Comparison of ENCODE assay signal across 1 cellular context in genomic region chr4:173940146-173940545, GRCh38.
TF ChIP-seq lines count a peak whose summit lies in the region.

No MANE protein-coding gene starts in this region.

TF ChIP-seq in K562, 482 proteins besides CTCF, POLR2A, EP300 and RAD21 (continued from another document):
- TF ChIP-seq RAD51 (IDR thresholded peaks at IDR 0.05; ENCODE audit: borderline replicate concordance, low read depth) (peak; percentile 25; the same call in 1 of the 2 replicates), ADNP (tag; IDR thresholded peaks at IDR 0.05) (no peak), HMG20A (CRISPR knock-in tag; conservative IDR thresholded peaks at IDR 0.05) (no peak), DPF2 (IDR thresholded peaks at IDR 0.05) (no peak), BHLHE40 (IDR thresholded peaks at IDR 0.05; ENCODE audit: low read length) (0 out of 2 replicates have a peak, but pooled peaks have one; percentile 19), POLR2B (IDR thresholded peaks at IDR 0.05; ENCODE audit: low read depth, partially characterized antibody) (no peak), ASH1L (IDR thresholded peaks at IDR 0.05; ENCODE audit: borderline replicate concordance, low read depth, partially characterized antibody) (no peak), COPS2 (conservative IDR thresholded peaks at IDR 0.05) (no peak), ZNF655 (CRISPR knock-in tag; IDR thresholded peaks at IDR 0.05) (no peak), NEUROD1 (IDR thresholded peaks at IDR 0.05; ENCODE audit: borderline replicate concordance, low read depth, low read length, partially characterized antibody) (no peak)
- TF ChIP-seq, protein P1, sequence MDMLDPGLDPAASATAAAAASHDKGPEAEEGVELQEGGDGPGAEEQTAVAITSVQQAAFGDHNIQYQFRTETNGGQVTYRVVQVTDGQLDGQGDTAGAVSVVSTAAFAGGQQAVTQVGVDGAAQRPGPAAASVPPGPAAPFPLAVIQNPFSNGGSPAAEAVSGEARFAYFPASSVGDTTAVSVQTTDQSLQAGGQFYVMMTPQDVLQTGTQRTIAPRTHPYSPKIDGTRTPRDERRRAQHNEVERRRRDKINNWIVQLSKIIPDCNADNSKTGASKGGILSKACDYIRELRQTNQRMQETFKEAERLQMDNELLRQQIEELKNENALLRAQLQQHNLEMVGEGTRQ (CRISPR knock-in tag; IDR thresholded peaks at IDR 0.05), result peak; percentile 33; the same call in 1 of the 2 replicates
- TF ChIP-seq, protein P2, sequence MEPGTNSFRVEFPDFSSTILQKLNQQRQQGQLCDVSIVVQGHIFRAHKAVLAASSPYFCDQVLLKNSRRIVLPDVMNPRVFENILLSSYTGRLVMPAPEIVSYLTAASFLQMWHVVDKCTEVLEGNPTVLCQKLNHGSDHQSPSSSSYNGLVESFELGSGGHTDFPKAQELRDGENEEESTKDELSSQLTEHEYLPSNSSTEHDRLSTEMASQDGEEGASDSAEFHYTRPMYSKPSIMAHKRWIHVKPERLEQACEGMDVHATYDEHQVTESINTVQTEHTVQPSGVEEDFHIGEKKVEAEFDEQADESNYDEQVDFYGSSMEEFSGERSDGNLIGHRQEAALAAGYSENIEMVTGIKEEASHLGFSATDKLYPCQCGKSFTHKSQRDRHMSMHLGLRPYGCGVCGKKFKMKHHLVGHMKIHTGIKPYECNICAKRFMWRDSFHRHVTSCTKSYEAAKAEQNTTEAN (CRISPR knock-in tag; IDR thresholded peaks at IDR 0.05), result no peak
